ENCODE assay signal across 2 cellular contexts in the genomic region with DNA sequence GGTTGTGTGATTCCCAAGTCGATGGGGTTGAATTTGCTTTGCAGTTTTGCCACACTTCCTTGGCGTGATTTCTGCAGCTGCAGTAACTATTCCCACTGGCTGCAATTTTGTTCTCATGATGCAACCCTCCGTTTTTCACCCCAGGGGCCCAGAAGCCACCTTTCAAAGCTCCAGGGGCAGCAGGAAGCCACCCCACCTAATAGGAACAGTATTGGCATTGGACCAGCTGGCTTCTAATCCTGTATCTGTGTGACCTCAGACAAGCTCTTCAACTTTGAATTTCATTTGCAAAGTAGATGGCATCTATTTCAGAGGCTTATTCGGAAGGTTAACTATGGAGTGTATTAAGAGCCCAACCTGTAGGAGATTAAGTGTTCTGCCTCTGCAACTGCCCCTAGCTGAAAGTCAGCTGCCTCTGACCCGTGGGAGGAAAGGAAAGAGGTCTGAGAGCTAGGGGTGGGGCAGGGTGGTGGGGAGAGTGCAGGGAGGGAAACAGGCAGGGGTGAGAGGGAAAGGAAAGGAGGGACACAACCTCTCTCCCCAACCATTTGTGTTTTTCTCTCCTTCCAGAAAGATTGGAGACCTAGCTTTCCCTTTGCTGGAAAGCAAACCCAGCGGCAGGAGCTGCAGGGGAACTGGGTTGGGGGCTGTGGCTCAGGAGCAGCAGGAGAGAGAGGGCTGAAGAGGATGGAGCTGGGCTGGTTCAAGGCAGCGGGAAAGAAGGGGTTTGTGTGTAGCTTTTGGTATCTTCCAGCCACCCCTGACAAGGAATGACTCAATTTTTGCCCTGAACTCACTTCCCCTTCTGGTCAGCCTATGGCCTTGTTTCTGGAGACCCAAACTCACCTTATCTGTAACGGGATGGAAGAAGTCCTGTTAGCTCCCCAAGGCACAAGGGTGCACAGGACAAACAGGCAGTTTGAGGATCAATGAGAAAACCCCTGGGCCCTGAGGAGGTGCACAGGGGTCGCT.
TF ChIP-seq lines count a peak whose summit lies in the region.

No MANE protein-coding gene starts in this region.

TF ChIP-seq in GM23338, 12 proteins besides CTCF, POLR2A, EP300 and RAD21:
- TF ChIP-seq ZNF114 (CRISPR knock-in tag; IDR thresholded peaks at IDR 0.05) (no peak), STAT1 (IDR thresholded peaks at IDR 0.05; ENCODE audit: unreplicated experiment) (no peak), ZNF331 (CRISPR knock-in tag; IDR thresholded peaks at IDR 0.05; ENCODE audit: low read depth) (no peak), POLR2AphosphoS5 (IDR thresholded peaks at IDR 0.05; ENCODE audit: low read depth) (no peak), NANOG (IDR thresholded peaks at IDR 0.05; ENCODE audit: borderline replicate concordance) (no peak)

TF ChIP-seq in GM12878, 131 proteins besides CTCF, POLR2A, EP300 and RAD21:
- TF ChIP-seq BMI1 (IDR thresholded peaks at IDR 0.05; ENCODE audit: borderline replicate concordance) (no peak), SPI1 (IDR thresholded peaks at IDR 0.05; ENCODE audit: borderline replicate concordance, insufficient read depth, low read depth, low read length) (peak; percentile 70; the same call in 1 of the 2 replicates)
